In the genomic region with DNA sequence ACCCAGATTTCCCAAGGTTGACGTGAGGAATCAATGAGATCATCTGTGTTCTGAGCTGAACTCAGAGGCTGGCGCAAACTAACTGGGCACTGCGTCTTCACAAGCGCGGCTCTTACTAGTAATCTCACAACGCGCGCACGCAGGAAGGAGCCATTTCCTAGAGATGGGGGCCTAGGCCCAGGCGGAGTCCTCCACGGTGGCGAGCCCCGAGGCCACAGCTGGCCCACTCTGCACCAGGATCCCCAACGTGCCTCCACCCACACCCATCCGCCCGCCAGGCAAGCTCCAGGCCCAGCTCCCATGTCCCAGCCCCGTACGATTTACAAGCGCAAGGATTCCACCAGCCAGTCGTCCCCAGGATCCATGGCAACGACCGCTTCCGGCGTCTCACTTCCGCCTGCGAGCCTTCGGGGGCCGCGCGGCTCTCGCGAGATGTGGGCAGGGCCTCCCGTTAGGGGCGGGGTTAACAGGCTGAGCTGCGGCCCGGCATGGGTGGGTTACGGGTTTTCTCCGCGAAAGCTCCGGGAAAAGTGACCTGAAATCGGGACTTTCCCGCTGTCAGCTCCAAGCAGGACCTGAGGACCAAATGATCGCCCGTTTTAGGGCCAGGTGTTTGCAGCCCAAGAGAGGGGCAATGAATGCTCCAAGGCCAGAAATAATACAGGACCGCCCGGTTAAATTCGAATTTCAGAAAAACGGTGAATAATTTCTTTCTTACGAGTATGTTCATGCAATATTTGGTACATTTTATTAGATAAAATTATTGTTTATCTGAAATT, we compare ENCODE assay signal across 7 cellular contexts. TPM values are rescaled to one million over a fixed set of nuclear protein-coding genes. Genes with fewer than 3 reads are reported as not detected.
DNase-seq lines count a peak whose midpoint lies in the region; ATAC-seq and TF ChIP-seq lines count a peak whose summit lies in the region.

A gene (minus strand): TSS at position 374 of the 779 bp plus-strand sequence. CDS start 9 bp downstream, at position 365.

- peaks cover 29% of the 10 kb centered on the region for H3K79me2 ChIP-seq in hepatocyte

- ATAC-seq in GM18502 (IDR thresholded peaks at IDR 0.05; ENCODE audit: poor library complexity, unreplicated experiment) = peak; percentile 79
- ATAC-seq in HG02943 (IDR thresholded peaks at IDR 0.05; ENCODE audit: low read depth, unreplicated experiment) = peak; percentile 72

- 2% methylated on average over 48 of the region's 49 CpGs for WGBS in hepatocyte (ENCODE audit: low lambda C conversion rate, missing lambda C conversion rate)

- DNase-seq in NCI-H2029 treated with DMSO at 0.1 percent for 48 hours (lab: John Stamatoyannopoulos, UW) (peak; percentile 39), T-helper 9 cell (peak; percentile 99), astrocyte of the hippocampus (ENCODE audit: low read depth, low spot score) (peak; percentile 98), hepatocyte (ENCODE audit: low spot score) (peak; percentile 98), renal cortical epithelial cell (ENCODE audit: low read depth) (peak; percentile 83)

- H3K4me2 ChIP-seq in hepatocyte = peak within 1 kb of the TSS; percentile 80

- no peaks in the 10 kb centered on the region for H3K27me3 ChIP-seq in hepatocyte

- peak within 1 kb of the TSS; percentile 51 for H3K4me3 ChIP-seq in hepatocyte

- no peaks in the 10 kb centered on the region for H4K20me1 ChIP-seq in hepatocyte (ENCODE audit: insufficient read depth, poor library complexity, severe bottlenecking)

- no peaks in the 10 kb centered on the region for H3K9me3 ChIP-seq in hepatocyte (ENCODE audit: low read depth)

- peak within 1 kb of the TSS; percentile 78 for H2AFZ ChIP-seq in hepatocyte

- TF ChIP-seq CTCF in hepatocyte (IDR thresholded peaks at IDR 0.05; ENCODE audit: poor library complexity) = no peak

- H3K27ac ChIP-seq in hepatocyte = peak within 1 kb of the TSS; percentile 89

- H3K36me3 ChIP-seq in hepatocyte (replicated peaks; ENCODE audit: insufficient read depth, low read depth) = no peaks in the 10 kb centered on the region

- H3K9me2 ChIP-seq in hepatocyte (replicated peaks; ENCODE audit: insufficient read depth) = no peaks in the 10 kb centered on the region

- peaks cover 26% of the 10 kb centered on the region for H3K4me1 ChIP-seq in hepatocyte (ENCODE audit: insufficient read depth)

RNA-seq across cellular contexts. Expression of the gene that starts here (rescaled TPM):
- total RNA-seq in hepatocyte = 19.9 and 30.3 TPM in 2 replicates
- 28.3 and 31.4 TPM in 2 replicates for polyA plus RNA-seq in hepatocyte
- total RNA-seq in renal cortical epithelial cell = 34.8 and 35.8 TPM in 2 replicates

Comparison
In these comparisons a context has a peak if more than half of its experiments do, and no peak if none do; other contexts are left out.
1. Peak in every context shown above with its lines: DNase-seq, ATAC-seq, H3K4me3 ChIP-seq and H3K27ac ChIP-seq.
2. DNase-seq: peak in every context shown above with its lines; median percentile 99 in T-helper 9 cell; 98 in astrocyte of the hippocampus; 98 in hepatocyte; 83 in renal cortical epithelial cell; 39 in NCI-H2029 treated with DMSO at 0.1 percent for 48 hours.